Comparison of ENCODE assay signal across 10 cellular contexts in the genomic region with DNA sequence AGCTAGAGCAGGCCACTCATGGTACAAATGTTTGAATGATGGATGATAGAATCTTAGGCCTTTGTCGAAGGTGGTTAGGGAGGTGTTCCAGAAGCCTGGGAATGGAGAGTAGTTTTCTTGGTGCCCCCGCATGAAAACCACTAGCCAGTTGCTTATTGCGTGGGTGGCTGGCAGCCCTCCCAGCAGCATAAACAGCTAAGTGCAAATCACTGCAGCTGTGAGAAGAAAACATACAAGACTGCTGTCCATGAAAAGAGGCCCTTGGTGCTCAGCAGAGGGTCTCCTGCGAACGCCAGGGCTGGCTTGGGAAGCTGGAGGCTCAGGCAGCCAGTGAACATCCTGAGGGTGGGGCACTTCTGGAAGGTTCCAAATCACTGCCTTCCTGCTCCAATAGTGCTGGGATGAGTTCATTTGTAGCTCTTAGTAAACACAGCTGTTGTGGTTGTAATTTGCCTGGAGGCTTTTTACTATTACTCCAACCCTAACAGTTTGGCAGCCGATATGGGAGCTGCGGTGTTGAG.
DNase-seq lines count a peak whose midpoint lies in the region; ATAC-seq and TF ChIP-seq lines count a peak whose summit lies in the region.
"Had no signal": no experiment of that assay in that cellular context is flagged by ENCODE, and none has a peak within 500 bp of the region (broad histone marks: within the 10 kb centered on the region; RNA-seq: fewer than 3 reads in every experiment).

No MANE protein-coding gene starts in this region.

- H3K4me3 ChIP-seq in GM23248 (no peak overlapping the region), adipocyte (ENCODE audit: low read length) (no peak overlapping the region), heart right ventricle (no peak overlapping the region), skeletal muscle tissue (ENCODE audit: low read length in 3 of 3) (no peak overlapping the region), MM.1S (ENCODE audit: low read length) (no peak overlapping the region)
- H3K4me3 ChIP-seq: transverse colon had no signal

- ATAC-seq in heart right ventricle (peak; percentile 29 to 85 (median 78)), GM18907 (IDR thresholded peaks at IDR 0.05; ENCODE audit: unreplicated experiment) (no peak)

- H2AFZ ChIP-seq in GM23248 = no peak overlapping the region
- H2AFZ ChIP-seq in MM.1S (ENCODE audit: low read length) = no peak overlapping the region

- H3K4me2 ChIP-seq in GM23248 (ENCODE audit: unreplicated experiment) (peak overlapping the region; percentile 48), MM.1S (ENCODE audit: low read depth, low read length) (no peak overlapping the region)

- TF ChIP-seq CTCF in heart right ventricle (IDR thresholded peaks at IDR 0.05) (no peak), MM.1S (IDR thresholded peaks at IDR 0.05; ENCODE audit: low read length) (no peak)

- intact Hi-C loops in heart right ventricle (cut with DNase I) = no loop called here

- no peaks in the 10 kb centered on the region for H3K36me3 ChIP-seq in GM23248 (ENCODE audit: low read depth)
- H3K36me3 ChIP-seq in adipocyte (ENCODE audit: control insufficient read depth, insufficient read depth, low read length, severe bottlenecking) = no peaks in the 10 kb centered on the region
- H3K36me3 ChIP-seq in heart right ventricle = peaks cover 0 to 26% (median 0%) of the 10 kb centered on the region in 9 donors
- no peaks in the 10 kb centered on the region for H3K36me3 ChIP-seq in skeletal muscle tissue (ENCODE audit: control insufficient read depth in 3 of 3, insufficient read depth in 3 of 3, low read length in 3 of 3)
- H3K36me3 ChIP-seq in MM.1S (replicated peaks; ENCODE audit: insufficient read depth, low read length) = no peaks in the 10 kb centered on the region
- H3K36me3 ChIP-seq: transverse colon had no signal

- H3K79me2 ChIP-seq in GM23248 (ENCODE audit: insufficient read depth) (no peaks in the 10 kb centered on the region), MM.1S (ENCODE audit: low read length) (no peaks in the 10 kb centered on the region)

- 4 to 6% methylated on average over 7 of the region's 7 CpGs for WGBS in GM23248 (ENCODE audit: low coverage in 1 of 2, low lambda C conversion rate in 2 of 2, missing lambda C conversion rate in 2 of 2), 2 experiments
- WGBS in heart right ventricle, 2 donors = 47 to 52% methylated on average over 7 of the region's 7 CpGs

- H3K4me1 ChIP-seq in GM23248 (ENCODE audit: insufficient read depth) (peaks cover 28% of the 10 kb centered on the region), adipocyte (ENCODE audit: control insufficient read depth, insufficient read depth, low read length) (peaks cover 25% of the 10 kb centered on the region), heart right ventricle (peaks cover 17 to 88% (median 65%) of the 10 kb centered on the region in 9 donors), skeletal muscle tissue (ENCODE audit: control insufficient read depth in 3 of 3, insufficient read depth in 3 of 3, low read length in 3 of 3) (peaks cover 25 to 29% (median 28%) of the 10 kb centered on the region in 3 donors), MM.1S (ENCODE audit: low read length) (peaks cover 9% of the 10 kb centered on the region)

- in situ Hi-C loops in GM23248 (cut with MboI) = no loop called here

- H3K9ac ChIP-seq in GM23248 (no peak overlapping the region), adipocyte (ENCODE audit: low read length) (no peak overlapping the region), skeletal muscle tissue (ENCODE audit: low read depth in 1 of 3, low read length in 3 of 3) (no peak overlapping the region), MM.1S (ENCODE audit: low read length) (no peak overlapping the region)

- peaks cover 28% of the 10 kb centered on the region for H3F3A ChIP-seq in GM23248 (ENCODE audit: insufficient read depth)
- H3F3A ChIP-seq in MM.1S (ENCODE audit: insufficient read depth, low read length) = no peaks in the 10 kb centered on the region

- H3K27ac ChIP-seq in GM23248 = peak overlapping the region; percentile 50
- H3K27ac ChIP-seq in heart right ventricle = peak overlapping the region in 6 of 10 donors; percentile 5 to 64 (median 31)
- H3K27ac ChIP-seq in skeletal muscle tissue (ENCODE audit: low read depth, low read length) = peak overlapping the region; percentile 2
- no peak overlapping the region for H3K27ac ChIP-seq in MM.1S (ENCODE audit: low read length)

- no peaks in the 10 kb centered on the region for H4K20me1 ChIP-seq in GM23248 (ENCODE audit: insufficient read depth)
- H4K20me1 ChIP-seq in MM.1S (ENCODE audit: insufficient read depth, low read length) = no peaks in the 10 kb centered on the region

- H3K27me3 ChIP-seq in GM23248 (replicated peaks; ENCODE audit: insufficient read depth) = no peaks in the 10 kb centered on the region
- no peaks in the 10 kb centered on the region for H3K27me3 ChIP-seq in adipocyte (replicated peaks; ENCODE audit: control insufficient read depth, insufficient read depth, low read length)
- H3K27me3 ChIP-seq in heart right ventricle = no peaks in the 10 kb centered on the region
- H3K27me3 ChIP-seq in skeletal muscle tissue (ENCODE audit: control insufficient read depth in 3 of 3, insufficient read depth in 3 of 3, low read length in 3 of 3) = no peaks in the 10 kb centered on the region
- no peaks in the 10 kb centered on the region for H3K27me3 ChIP-seq in MM.1S (replicated peaks; ENCODE audit: insufficient read depth, low read length)
- H3K27me3 ChIP-seq: transverse colon had no signal

- H3K9me3 ChIP-seq in GM23248 (ENCODE audit: low read depth) (no peaks in the 10 kb centered on the region), adipocyte (ENCODE audit: control insufficient read depth, low read length) (no peaks in the 10 kb centered on the region), heart right ventricle (no peaks in the 10 kb centered on the region), skeletal muscle tissue (ENCODE audit: control insufficient read depth in 3 of 3, low read length in 3 of 3) (no peaks in the 10 kb centered on the region), MM.1S (replicated peaks; ENCODE audit: insufficient read depth, low read length) (no peaks in the 10 kb centered on the region)
- H3K9me3 ChIP-seq: transverse colon had no signal

- peak; percentile 92 for DNase-seq in GM23248
- peak; percentile 79 for DNase-seq in adipocyte (ENCODE audit: low read depth)
- peak; percentile 35 to 49 for DNase-seq in heart right ventricle
- no peak for DNase-seq in mucosa of gallbladder (ENCODE audit: low spot score)
- no peak for DNase-seq in MM.1S
- no peak for DNase-seq in OCI-M1 (lab: John Stamatoyannopoulos, UW)
- DNase-seq: KBM-7, transverse colon had no signal

- H3K9me2 ChIP-seq in GM23248 (ENCODE audit: insufficient read depth) = no peaks in the 10 kb centered on the region
- H3K9me2 ChIP-seq in MM.1S (replicated peaks; ENCODE audit: insufficient read depth, low read length) = no peaks in the 10 kb centered on the region

Comparison
In these comparisons a context has a peak if more than half of its experiments do, and no peak if none do; other contexts are left out.
1. DNase-seq: peak in GM23248 (single experiment), adipocyte (single experiment) and heart right ventricle (2 of 2); none in mucosa of gallbladder (single experiment), MM.1S (single experiment) and OCI-M1 (single experiment).